ENCODE assay signal across 11 cellular contexts in genomic region chr11:88292156-88292844, GRCh38. TPM values are rescaled to one million over a fixed set of nuclear protein-coding genes. Genes with fewer than 3 reads are reported as not detected.
DNase-seq lines count a peak whose midpoint lies in the region; ATAC-seq and TF ChIP-seq lines count a peak whose summit lies in the region.
"Had no signal": no experiment of that assay in that cellular context is flagged by ENCODE, and none has a peak within 500 bp of the region (broad histone marks: within the 10 kb centered on the region; RNA-seq: fewer than 3 reads in every experiment).

No MANE protein-coding gene starts in this region.

- no peak overlapping the region for H3K4me3 ChIP-seq in PC-9
- H3K4me3 ChIP-seq in fibroblast of mammary gland (ENCODE audit: control insufficient read depth, low read depth, low read length) = no peak overlapping the region
- no peak overlapping the region for H3K4me3 ChIP-seq in testis
- H3K4me3 ChIP-seq: SJSA1, spleen had no signal

- TF ChIP-seq CTCF in PC-9 (conservative IDR thresholded peaks at IDR 0.05) (0 out of 2 replicates have a peak, but pooled peaks have one; percentile 16), fibroblast of mammary gland (conservative IDR thresholded peaks at IDR 0.05; ENCODE audit: control insufficient read depth, insufficient read depth, low read depth, low read length) (no peak), testis (IDR thresholded peaks at IDR 0.05) (no peak)

- H3F3A ChIP-seq in PC-9 (ENCODE audit: insufficient read depth, low read depth) = no peaks in the 10 kb centered on the region

- DNase-seq in DMS53 (lab: John Stamatoyannopoulos, UW) = peak; percentile 54
- no peak for DNase-seq in DMS53 treated with DMSO at 0.1 percent for 48 hours (lab: John Stamatoyannopoulos, UW; ENCODE audit: unreplicated experiment)
- peak in 1 of 2 experiments; percentile 30 for DNase-seq in PC-9
- peak; percentile 51 for DNase-seq in fibroblast of mammary gland (ENCODE audit: low read depth)
- DNase-seq in testis = peak; percentile 76
- no peak for DNase-seq in OCI-M2 (lab: John Stamatoyannopoulos, UW; ENCODE audit: unreplicated experiment)
- DNase-seq: H9, spleen had no signal

- peaks cover 50% of the 10 kb centered on the region; the same call in 1 of the 2 replicates for H3K36me3 ChIP-seq in PC-9 (ENCODE audit: low read depth)
- H3K36me3 ChIP-seq in testis (ENCODE audit: low read depth, missing control alignments) = no peaks in the 10 kb centered on the region
- H3K36me3 ChIP-seq: SJSA1 had no signal

- H2AFZ ChIP-seq in PC-9 = no peak overlapping the region

- POLR2A ChIA-PET in PC-9 (lab: Charles Lee; ENCODE audit: unreplicated experiment) = no interaction called here

- H3K9me3 ChIP-seq in PC-9 (ENCODE audit: insufficient read depth, low read depth) (no peaks in the 10 kb centered on the region), testis (no peaks in the 10 kb centered on the region)
- H3K9me3 ChIP-seq: SJSA1, spleen had no signal

- 44 to 52% methylated on average over 3 of the region's 3 CpGs for WGBS in testis, 2 donors

- no peaks in the 10 kb centered on the region for H3K9me2 ChIP-seq in PC-9 (ENCODE audit: insufficient read depth)

- no peak overlapping the region for H3K4me2 ChIP-seq in PC-9

- H4K20me1 ChIP-seq in PC-9 (ENCODE audit: insufficient read depth) = no peaks in the 10 kb centered on the region

- ATAC-seq in HG02610 (IDR thresholded peaks at IDR 0.05; ENCODE audit: unreplicated experiment) (no peak), HG03097 (IDR thresholded peaks at IDR 0.05; ENCODE audit: low FRiP score, unreplicated experiment) (no peak)

- intact Hi-C loops in PC-9 (cut with micrococcal nuclease; ENCODE audit: unreplicated experiment) (loop anchor here (1.0 kb wide), 1 partner anchor 252 kb away; no protein-coding TSS in a partner anchor), testis (cut with DNase I; ENCODE audit: low total_unique reads) (no loop called here)

- TF ChIP-seq POLR2A in testis (IDR thresholded peaks at IDR 0.05) = no peak

- CTCF ChIA-PET in PC-9 (lab: Charles Lee) = no interaction called here

- no TSS peak for BruUV-seq in PC-9 (replicated peaks; lab: Mats Ljungman, UMichigan)

- H3K4me1 ChIP-seq in PC-9 (replicated peaks; ENCODE audit: insufficient read depth) (no peaks in the 10 kb centered on the region), testis (peaks cover 13% of the 10 kb centered on the region)
- H3K4me1 ChIP-seq: SJSA1 had no signal

- H3K27ac ChIP-seq in PC-9 (no peak overlapping the region), testis (peak overlapping the region in 1 of 2 donors; percentile 21)
- H3K27ac ChIP-seq: SJSA1, spleen had no signal

- H3K27me3 ChIP-seq in PC-9 (ENCODE audit: insufficient read depth, low read depth) (no peaks in the 10 kb centered on the region), testis (no peaks in the 10 kb centered on the region)
- H3K27me3 ChIP-seq: SJSA1, spleen had no signal

- H3K79me2 ChIP-seq in PC-9 (ENCODE audit: low read depth) = no peaks in the 10 kb centered on the region

RNA-seq across cellular contexts. Expression of gene CTSC, which starts 45.2 kb away (rescaled TPM):
- total RNA-seq in PC-9 (2021) (119 and 124 TPM in 2 replicates), testis (10 to 100 TPM; 39.1 to 65.3 TPM)
- polyA plus RNA-seq in testis (ENCODE audit: insufficient read depth, low read depth, low replicate concordance) = 71.0 TPM

Comparison
In these comparisons a context has a peak if more than half of its experiments do, and no peak if none do; other contexts are left out.
1. DNase-seq: peak in DMS53 (single experiment), fibroblast of mammary gland (single experiment) and testis (single experiment); none in DMS53 treated with DMSO at 0.1 percent for 48 hours (single experiment) and OCI-M2 (single experiment).